2 cellular contexts compared by ENCODE assay signal in genomic region chr22:21961127-21961867, GRCh38.
TF ChIP-seq lines count a peak whose summit lies in the region.

No MANE protein-coding gene starts in this region.

TF ChIP-seq in Ishikawa, 13 proteins besides CTCF, POLR2A, EP300 and RAD21 (continued from another document):
- TF ChIP-seq CREB1 (IDR thresholded peaks at IDR 0.05; ENCODE audit: low read depth) (no peak), FOXM1 (IDR thresholded peaks at IDR 0.05; ENCODE audit: borderline replicate concordance, low read depth) (no peak), NFIC (IDR thresholded peaks at IDR 0.05) (0 out of 2 replicates have a peak, but pooled peaks have one; percentile 13)

TF ChIP-seq in GM12878, 131 proteins besides CTCF, POLR2A, EP300 and RAD21 (continued from another document):
- TF ChIP-seq KAT2A (conservative IDR thresholded peaks at IDR 0.05; ENCODE audit: control insufficient read depth, low read depth, low read length) (no peak), ZNF687 (IDR thresholded peaks at IDR 0.05) (no peak)
